Comparison of ENCODE assay signal across 21 cellular contexts in the genomic region with DNA sequence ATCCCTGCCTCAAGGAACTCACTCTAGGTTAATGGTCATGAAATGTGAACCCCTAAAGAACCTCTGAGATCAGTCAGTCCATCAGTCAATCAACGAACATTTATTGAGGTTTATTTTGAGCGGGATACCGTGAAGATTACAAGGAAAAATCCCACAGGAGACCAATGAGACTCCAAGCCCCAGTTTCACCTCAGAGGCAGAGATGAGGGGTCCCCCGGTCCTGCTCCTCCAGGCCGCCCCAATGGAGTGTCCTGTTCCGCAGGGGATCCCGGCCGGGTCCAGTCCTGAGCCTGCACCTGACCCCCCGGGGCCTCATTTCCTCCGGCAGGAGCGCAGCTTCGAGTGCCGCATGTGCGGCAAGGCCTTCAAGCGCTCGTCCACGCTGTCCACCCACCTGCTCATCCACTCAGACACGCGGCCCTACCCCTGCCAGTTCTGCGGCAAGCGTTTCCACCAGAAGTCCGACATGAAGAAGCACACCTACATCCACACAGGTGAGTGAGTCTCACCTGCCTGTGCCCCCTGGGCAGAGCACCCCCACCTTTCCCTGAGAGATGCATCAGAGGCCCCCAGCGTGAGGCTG. TPM values are rescaled to one million over a fixed set of nuclear protein-coding genes. Genes with fewer than 3 reads are reported as not detected.
DNase-seq lines count a peak whose midpoint lies in the region; ATAC-seq, FAIRE-seq and TF ChIP-seq lines count a peak whose summit lies in the region.
"Had no signal": no experiment of that assay in that cellular context is flagged by ENCODE, and none has a peak within 500 bp of the region (broad histone marks: within the 10 kb centered on the region; RNA-seq: fewer than 3 reads in every experiment).

No MANE protein-coding gene starts in this region.

- RAD21 ChIA-PET in HCT116 (lab: Charles Lee; ENCODE audit: low non-redundant PET in 1 of 2, low total read pairs in 2 of 2, uncharacterized antibody in 2 of 2, unreplicated experiment in 2 of 2): no interaction called here

- no peak overlapping the region for H2AK5ac ChIP-seq in H1 (ENCODE audit: low read depth, low read length)

- H3K56ac ChIP-seq in H1 (replicated peaks; ENCODE audit: insufficient read length, low read depth, low read length): no peak overlapping the region

- no peak overlapping the region for H3K4me3 Mint-ChIP-seq in memory B cell
- H3K4me3 Mint-ChIP-seq: CD4-positive, alpha-beta T cell had no signal

- TF ChIP-seq EP300 in H1 (IDR thresholded peaks at IDR 0.05; ENCODE audit: borderline replicate concordance in 1 of 2, low read depth in 2 of 2, low read length in 2 of 2): no peak

- H3K4ac ChIP-seq in H1 (replicated peaks; ENCODE audit: insufficient read length, low read depth, low read length): no peak overlapping the region

- H3K4me3 ChIP-seq in HCT116 (replicated peaks in 1 of 2; ENCODE audit: low read depth in 1 of 2, low read length in 2 of 2): no peak overlapping the region
- H3K4me3 ChIP-seq in H1 (ENCODE audit: extremely low read depth in 1 of 4, insufficient read depth in 2 of 4, low read depth in 3 of 4, low read length in 4 of 4): no peak overlapping the region
- no peak overlapping the region for H3K4me3 ChIP-seq in dorsolateral prefrontal cortex
- H3K4me3 ChIP-seq: HAP-1 had no signal

- H2BK12ac ChIP-seq in H1 (ENCODE audit: low read depth, low read length): no peak overlapping the region

- H3K9me3 Mint-ChIP-seq in memory B cell: peaks cover 2% of the 10 kb centered on the region
- H3K9me3 Mint-ChIP-seq: CD4-positive, alpha-beta T cell had no signal

- no peak overlapping the region for H3K18ac ChIP-seq in H1 (ENCODE audit: extremely low read depth, low read length)

- H3K4me1 Mint-ChIP-seq in memory B cell: peaks cover 9% of the 10 kb centered on the region

- H3K79me1 ChIP-seq in H1 (ENCODE audit: low read depth, low read length): no peaks in the 10 kb centered on the region

- no peak overlapping the region for H2BK20ac ChIP-seq in H1 (ENCODE audit: low read length)

- H3K4me2 ChIP-seq in HCT116 (ENCODE audit: low read length): no peak overlapping the region
- H3K4me2 ChIP-seq in H1 (ENCODE audit: insufficient read depth in 1 of 2, low read depth in 2 of 2, low read length in 2 of 2): no peak overlapping the region
- H3K4me2 ChIP-seq: SK-N-SH had no signal

- H3K9ac ChIP-seq in HCT116 (ENCODE audit: low read length) (no peak overlapping the region), H1 (replicated peaks in 1 of 4; ENCODE audit: extremely low read depth in 1 of 4, low read depth in 3 of 4, low read length in 3 of 4) (no peak overlapping the region)
- H3K9ac ChIP-seq: SK-N-SH had no signal

- no peak overlapping the region for H2BK5ac ChIP-seq in H1 (ENCODE audit: low read depth, low read length)

- TF ChIP-seq RAD21 in HCT116 (IDR thresholded peaks at IDR 0.05; ENCODE audit: low read depth) (no peak), H1 (IDR thresholded peaks at IDR 0.05 in 1 of 2, conservative IDR thresholded peaks at IDR 0.05 in 1 of 2; ENCODE audit: low read depth in 2 of 2, low read length in 2 of 2) (no peak)

- no peak overlapping the region for H4K5ac ChIP-seq in H1 (ENCODE audit: insufficient read length, low read depth, low read length)

- H3K27me3 Mint-ChIP-seq in memory B cell: peaks cover 38% of the 10 kb centered on the region

- H3K27ac Mint-ChIP-seq in memory B cell: no peak overlapping the region
- H3K27ac Mint-ChIP-seq: CD4-positive, alpha-beta T cell had no signal

- 0 out of 2 replicates have a peak overlapping the region, but pooled peaks have one; percentile 46 for H2BK15ac ChIP-seq in H1 (ENCODE audit: low read length)

- DNase-seq in NCI-H146 (lab: John Stamatoyannopoulos, UW): peak; percentile 58
- no peak for DNase-seq in NCI-H146 treated with DMSO at 0.1 percent for 48 hours (lab: John Stamatoyannopoulos, UW; ENCODE audit: unreplicated experiment)
- DNase-seq in HCT116 (ENCODE audit: low read depth, low spot score): no peak
- no peak for DNase-seq in H1 (ENCODE audit: low read depth in 1 of 2, low spot score in 2 of 2)
- DNase-seq in memory B cell (ENCODE audit: low spot score in 2 of 2): no peak
- DNase-seq in dorsolateral prefrontal cortex: no peak
- no peak for DNase-seq in GM20000 (ENCODE audit: low spot score)
- DNase-seq in NCI-H510A treated with DMSO at 0.1 percent for 48 hours (lab: John Stamatoyannopoulos, UW): no peak
- DNase-seq: 8988T; CD4-positive, alpha-beta T cell; EL; NCI-H1092 treated with DMSO at 0.1 percent for 48 hours; NCI-H1694; NCI-H2107; NCI-H2227 treated with DMSO at 0.1 percent for 48 hours; NCI-H524 treated with DMSO at 0.1 percent for 48 hours; SK-N-SH had no signal

- H3K27ac ChIP-seq in HCT116 (ENCODE audit: low read depth, low read length): no peak overlapping the region
- no peak overlapping the region for H3K27ac ChIP-seq in H1 (ENCODE audit: low read depth, low read length)
- H3K27ac ChIP-seq in dorsolateral prefrontal cortex: no peak overlapping the region

- TF ChIP-seq CTCF in HCT116 (IDR thresholded peaks at IDR 0.05 in 2 of 3, conservative IDR thresholded peaks at IDR 0.05 in 1 of 3; ENCODE audit: borderline replicate concordance in 1 of 3, insufficient read depth in 1 of 3, low read depth in 2 of 3, low read length in 2 of 3) (no peak), H1 (IDR thresholded peaks at IDR 0.05; ENCODE audit: control extremely low read depth in 1 of 3, insufficient read depth in 1 of 3, low read depth in 1 of 3, low read length in 3 of 3) (no peak), dorsolateral prefrontal cortex (IDR thresholded peaks at IDR 0.05 in 54 of 56, conservative IDR thresholded peaks at IDR 0.05 in 2 of 56; ENCODE audit: low read depth in 1 of 56, partially characterized antibody in 56 of 56) (no peak), GM20000 (IDR thresholded peaks at IDR 0.05; ENCODE audit: extremely low read depth, missing control alignments) (no peak)

- ATAC-seq in HCT116: peak; percentile 12; the same call in 1 of the 2 replicates
- peak; percentile 18 for ATAC-seq in memory B cell (ENCODE audit: low read depth)

- CTCF ChIA-PET in HCT116 (lab: Charles Lee): no interaction called here
- CTCF ChIA-PET in H1 (lab: Charles Lee; ENCODE audit: partially characterized antibody): interaction anchor here (1.4 kb wide), 2 partner anchors 19 to 32 kb away, joined by 4 to 5 read pairs; no protein-coding TSS in a partner anchor

- H3K14ac ChIP-seq in H1 (ENCODE audit: insufficient read length): no peak overlapping the region

- no peak for FAIRE-seq in H1 (lab: Jason Lieb, UNC)
- FAIRE-seq: GM12892, HTR-8/SVneo had no signal

- intact Hi-C loops in HCT116 (cut with micrococcal nuclease): no loop called here
- intact Hi-C loops in dorsolateral prefrontal cortex (cut with DNase I): no loop called here

- H4K91ac ChIP-seq in H1 (replicated peaks; ENCODE audit: insufficient read length, low read length): no peak overlapping the region

- BruUV-seq in HCT116 (replicated peaks; lab: Mats Ljungman, UMichigan): no TSS peak

- peaks cover 7% of the 10 kb centered on the region; the same call in 1 of the 2 replicates for H3K27me3 ChIP-seq in HCT116 (ENCODE audit: insufficient read depth, low read length)
- H3K27me3 ChIP-seq in H1 (replicated peaks in 1 of 4; ENCODE audit: control insufficient read depth in 3 of 4, extremely low read depth in 1 of 4, insufficient read depth in 3 of 4, low read length in 3 of 4): peaks cover 0 to 5% (median 0%) of the 10 kb centered on the region in 4 experiments; a peak in 1 of 7 replicates
- peaks cover 0 to 25% (median under 1%) of the 10 kb centered on the region in 45 donors for H3K27me3 ChIP-seq in dorsolateral prefrontal cortex

- H3K79me2 ChIP-seq in HCT116 (ENCODE audit: insufficient read depth, low read length) (no peaks in the 10 kb centered on the region), H1 (ENCODE audit: control insufficient read depth in 1 of 2, insufficient read depth in 2 of 2, low read length in 2 of 2) (no peaks in the 10 kb centered on the region)

- no peaks in the 10 kb centered on the region for H3K36me3 Mint-ChIP-seq in memory B cell

- 89% methylated on average over 23 of the region's 23 CpGs; no CpG with 5 or more reads in 1 of the 2 experiments for WGBS in H1 (ENCODE audit: extremely low coverage in 1 of 2, insufficient coverage in 1 of 2, insufficient read length in 1 of 2, insufficient replicate concordance in 2 of 2, low coverage in 1 of 2, low lambda C conversion rate in 2 of 2, missing lambda C conversion rate in 1 of 2), 2 experiments

- H3K9me2 ChIP-seq in HCT116 (ENCODE audit: insufficient read depth): no peaks in the 10 kb centered on the region
- H3K9me2 ChIP-seq: SK-N-SH had no signal

- H4K8ac ChIP-seq in H1 (ENCODE audit: extremely low read depth, insufficient read depth, low read length): no peak overlapping the region

- POLR2A ChIA-PET in HCT116 (lab: Charles Lee): no interaction called here
- POLR2A ChIA-PET in H1 (lab: Charles Lee; ENCODE audit: partially characterized antibody): no interaction called here

- no peak overlapping the region for H3K23ac ChIP-seq in H1 (ENCODE audit: insufficient read length)

- H3K4me1 ChIP-seq in HCT116 (ENCODE audit: control insufficient read depth in 1 of 2, insufficient read depth in 2 of 2, low read length in 2 of 2): peaks cover 0 to 14% of the 10 kb centered on the region in 2 experiments; a peak in 2 of 4 replicates
- peaks cover 0 to 7% (median under 1%) of the 10 kb centered on the region in 4 experiments; a peak in 5 of 7 replicates for H3K4me1 ChIP-seq in H1 (replicated peaks in 1 of 4; ENCODE audit: control insufficient read depth in 3 of 4, insufficient read depth in 4 of 4, low read length in 3 of 4)
- H3K4me1 ChIP-seq: HAP-1 had no signal

- no peaks in the 10 kb centered on the region for H3K23me2 ChIP-seq in H1 (ENCODE audit: low read depth, low read length)

- TF ChIP-seq POLR2A in HCT116 (IDR thresholded peaks at IDR 0.05; ENCODE audit: borderline replicate concordance, extremely low read depth, insufficient read depth, insufficient read length) (no peak), H1 (IDR thresholded peaks at IDR 0.05; ENCODE audit: control extremely low read depth in 1 of 2, low read depth in 2 of 2, low read length in 2 of 2) (no peak)

- H3K9me3 ChIP-seq in HCT116 (ENCODE audit: control insufficient read depth in 1 of 2, insufficient read depth in 1 of 2, low read depth in 1 of 2, low read length in 2 of 2) (no peaks in the 10 kb centered on the region), H1 (ENCODE audit: insufficient read depth in 2 of 2, low read depth in 1 of 2, low read length in 1 of 2) (no peaks in the 10 kb centered on the region)
- H3K9me3 ChIP-seq: HAP-1, SK-N-SH had no signal

- no peaks in the 10 kb centered on the region for H3K36me3 ChIP-seq in HCT116 (ENCODE audit: control insufficient read depth in 1 of 2, insufficient read depth in 2 of 2, low read length in 2 of 2)
- no peaks in the 10 kb centered on the region for H3K36me3 ChIP-seq in H1 (ENCODE audit: control insufficient read depth in 2 of 4, insufficient read depth in 4 of 4, low read length in 3 of 4)
- H3K36me3 ChIP-seq: HAP-1 had no signal

- H2AFZ ChIP-seq in HCT116 (ENCODE audit: low read depth, low read length, poor library complexity, severe bottlenecking) (no peak overlapping the region), H1 (ENCODE audit: low read length) (no peak overlapping the region)

- no peak overlapping the region for H2BK120ac ChIP-seq in H1 (replicated peaks; ENCODE audit: low read depth, low read length)

- H4K20me1 ChIP-seq in HCT116 (ENCODE audit: insufficient read depth): no peaks in the 10 kb centered on the region
- no peaks in the 10 kb centered on the region for H4K20me1 ChIP-seq in H1 (replicated peaks in 1 of 2; ENCODE audit: control insufficient read depth in 1 of 2, insufficient read depth in 2 of 2, low read length in 2 of 2)

RNA-seq across cellular contexts. Expression of gene GFI1B, which starts 11.0 kb away (rescaled TPM):
- total RNA-seq in HCT116 (2021; ENCODE audit: unreplicated experiment): 0.20 TPM
- not detected in 2 replicates for polyA plus RNA-seq in HCT116 (2012)
- 0.09 and 0.71 TPM in 2 replicates for total RNA-seq in H1 (2021; fragmentation: NEBNext Ultra II Directional; extraction: Animal tissue kit (Norgen Biotek cat#: 25700))
- 0.11 and 0.20 TPM in 2 replicates for polyA plus RNA-seq in H1 (2011; rRNA removed)
- polyA plus RNA-seq in H1 (2011; cell fraction: cytosol; rRNA removed): 0.30 TPM
- polyA plus RNA-seq in H1 (2011; cell fraction: nucleus; rRNA removed): 0.13 TPM
- 0.23 to 0.50 TPM (median 0.45 TPM) in 4 replicates for polyA plus RNA-seq in H1 (2012, experiment 1 of 2)
- polyA plus RNA-seq in H1 (2012, experiment 2 of 2): 0.08 TPM
- 0.20 TPM for polyA plus RNA-seq in H1 (2013, experiment 1 of 2)
- polyA plus RNA-seq in H1 (2013, experiment 2 of 2): 0.39 TPM
- 0.06 and 0.59 TPM in 2 replicates for polyA minus RNA-seq in H1 (2011; rRNA and poly(A)+ RNA removed)
- polyA minus RNA-seq in H1 (2011; cell fraction: cytosol; rRNA and poly(A)+ RNA removed): not detected
- not detected for polyA minus RNA-seq in H1 (2011; cell fraction: nucleus; rRNA and poly(A)+ RNA removed)
- 1 to 10 TPM in 1 of 120 experiments, under 1 TPM in 32, not detected in 87; 0.14 to 1.6 (median 0.30) TPM for total RNA-seq in dorsolateral prefrontal cortex
- total RNA-seq: RPMI7951 had no signal
- polyA plus RNA-seq: SK-N-SH had no signal

RNA-seq across cellular contexts. Expression of gene GTF3C5, which starts 41.3 kb away (rescaled TPM):
- total RNA-seq in HCT116 (2021; ENCODE audit: unreplicated experiment) (95.1 TPM), dorsolateral prefrontal cortex (10 to 100 TPM; 37.5 to 98.9 (median 61.0) TPM)
- 96.4 and 101 TPM in 2 replicates for polyA plus RNA-seq in HCT116 (2012)
- 87.1 and 89.4 TPM in 2 replicates for total RNA-seq in H1 (2021; fragmentation: NEBNext Ultra II Directional; extraction: Animal tissue kit (Norgen Biotek cat#: 25700))
- 78.7 and 104 TPM in 2 replicates for polyA plus RNA-seq in H1 (2011; rRNA removed)
- polyA plus RNA-seq in H1 (2011; cell fraction: cytosol; rRNA removed): 96.0 TPM
- 171 TPM for polyA plus RNA-seq in H1 (2011; cell fraction: nucleus; rRNA removed)
- 72.1 to 92.5 TPM (median 89.8 TPM) in 4 replicates for polyA plus RNA-seq in H1 (2012, experiment 1 of 2)
- 73.5 TPM for polyA plus RNA-seq in H1 (2012, experiment 2 of 2)
- polyA plus RNA-seq in H1 (2013, experiment 1 of 2): 50.2 TPM
- polyA plus RNA-seq in H1 (2013, experiment 2 of 2): 50.0 TPM
- 70.6 and 79.9 TPM in 2 replicates for polyA minus RNA-seq in H1 (2011; rRNA and poly(A)+ RNA removed)
- 53.6 TPM for polyA minus RNA-seq in H1 (2011; cell fraction: cytosol; rRNA and poly(A)+ RNA removed)
- 61.2 TPM for polyA minus RNA-seq in H1 (2011; cell fraction: nucleus; rRNA and poly(A)+ RNA removed)

RNA-seq across cellular contexts. Expression of gene TSC1, which starts 45.1 kb away (rescaled TPM):
- total RNA-seq in HCT116 (2021; ENCODE audit: unreplicated experiment) (34.5 TPM), dorsolateral prefrontal cortex (100 to 1,000 TPM in 101 of 120 experiments, 10 to 100 TPM in 19; 80.3 to 138 (median 112) TPM)
- polyA plus RNA-seq in HCT116 (2012): 14.6 and 15.2 TPM in 2 replicates
- total RNA-seq in H1 (2021; fragmentation: NEBNext Ultra II Directional; extraction: Animal tissue kit (Norgen Biotek cat#: 25700)): 39.1 and 46.0 TPM in 2 replicates
- 36.2 and 37.2 TPM in 2 replicates for polyA plus RNA-seq in H1 (2011; rRNA removed)
- 32.4 TPM for polyA plus RNA-seq in H1 (2011; cell fraction: cytosol; rRNA removed)
- polyA plus RNA-seq in H1 (2011; cell fraction: nucleus; rRNA removed): 106 TPM
- polyA plus RNA-seq in H1 (2012, experiment 1 of 2): 22.0 to 28.6 TPM (median 27.4 TPM) in 4 replicates
- 5.3 TPM for polyA plus RNA-seq in H1 (2012, experiment 2 of 2)
- polyA plus RNA-seq in H1 (2013, experiment 1 of 2): 22.7 TPM
- polyA plus RNA-seq in H1 (2013, experiment 2 of 2): 19.1 TPM
- 125 and 138 TPM in 2 replicates for polyA minus RNA-seq in H1 (2011; rRNA and poly(A)+ RNA removed)
- polyA minus RNA-seq in H1 (2011; cell fraction: cytosol; rRNA and poly(A)+ RNA removed): 31.8 TPM
- 147 TPM for polyA minus RNA-seq in H1 (2011; cell fraction: nucleus; rRNA and poly(A)+ RNA removed)
